In genomic region chr14:85300119-85300518, GRCh38 we compare ENCODE assay signal across 17 cellular contexts.
"Had no signal": no experiment of that assay in that cellular context is flagged by ENCODE, and none has a peak within 500 bp of the region (broad histone marks: within the 10 kb centered on the region; RNA-seq: fewer than 3 reads in every experiment).

No MANE protein-coding gene starts in this region.

- ATAC-seq: activated T-cell treated with anti-CD3 and anti-CD28 coated beads, Interleukin-2, amount 50 U/mL, for 72 hours; gastrocnemius medialis; heart left ventricle; stimulated activated naive CD8-positive, alpha-beta T cell treated with anti-CD3 and anti-CD28 coated beads, Interleukin-15, Interleukin-2, amounts not matched to agents 100 U/mL and 50 U/mL, for 24 hours had no signal

- H3K4me1 ChIP-seq: gastrocnemius medialis, left ventricle myocardium inferior, right atrium auricular region, vagina had no signal

- DNase-seq: activated CD4-positive, alpha-beta T cell treated with anti-CD3 and anti-CD28 coated beads for 1 hour; activated CD8-positive, alpha-beta memory T cell treated with anti-CD3 and anti-CD28 coated beads for 24 hours; activated CD8-positive, alpha-beta memory T cell treated with anti-CD3 and anti-CD28 coated beads, Interleukin-2, amount 50 U/mL, for 48 hours; activated effector memory CD4-positive, alpha-beta T cell treated with anti-CD3 and anti-CD28 coated beads, Interleukin-2, amount 50 U/mL, for 16 hours; activated T-cell treated with anti-CD3 and anti-CD28 coated beads, Interleukin-2, amount 50 U/mL, for 72 hours; effector CD4-positive, alpha-beta T cell; gastrocnemius medialis; heart left ventricle; left ventricle myocardium inferior; occipital lobe; stimulated activated CD4-positive, alpha-beta T cell treated with anti-CD3 and anti-CD28 coated beads, Interleukin-12 subunit alpha, Interleukin-12 subunit beta, amount 100 ng/mL, for 4 hours; stimulated activated CD4-positive, alpha-beta T cell treated with anti-CD3 and anti-CD28 coated beads, Interleukin-1b, Interleukin-23, amount 100 ng/mL, for 48 hours; stimulated activated naive CD8-positive, alpha-beta T cell treated with anti-CD3 and anti-CD28 coated beads, Interleukin-15, Interleukin-2, amounts not matched to agents 100 U/mL and 50 U/mL, for 24 hours; WERI-Rb-1 had no signal

- H3K27me3 ChIP-seq: gastrocnemius medialis, heart left ventricle, right atrium auricular region, tibial nerve, vagina had no signal

- H3K27ac ChIP-seq: gastrocnemius medialis, heart left ventricle, left ventricle myocardium inferior, right atrium auricular region, tibial nerve, vagina, WERI-Rb-1 had no signal

- H3K36me3 ChIP-seq: gastrocnemius medialis, heart left ventricle, left ventricle myocardium inferior, right atrium auricular region, tibial nerve, vagina, WERI-Rb-1 had no signal

- H3K4me3 ChIP-seq: gastrocnemius medialis, heart left ventricle, left ventricle myocardium inferior, right atrium auricular region, tibial nerve, vagina had no signal

- H3K9me3 ChIP-seq: gastrocnemius medialis, heart left ventricle, left ventricle myocardium inferior, right atrium auricular region, vagina had no signal
